In the genomic region with DNA sequence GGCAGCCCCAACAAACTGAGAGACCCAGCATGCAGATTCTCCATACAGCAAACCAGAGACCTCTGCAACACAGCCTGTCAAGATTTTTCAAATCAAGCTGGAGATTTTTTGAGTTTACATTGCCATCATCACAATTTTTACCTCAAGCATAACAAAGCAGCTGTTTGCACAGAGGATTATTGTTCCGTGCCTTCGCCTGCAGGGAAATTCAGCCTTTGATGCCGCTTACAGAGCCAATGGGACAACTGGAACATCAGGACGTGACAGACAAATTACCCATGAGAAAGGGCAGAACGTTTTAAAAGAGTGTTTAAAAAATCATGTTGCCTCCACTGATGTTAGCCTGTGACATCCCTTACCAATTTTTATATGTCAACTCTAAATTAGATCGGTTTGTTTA, we compare ENCODE assay signal across 16 cellular contexts.
DNase-seq lines count a peak whose midpoint lies in the region; ATAC-seq and TF ChIP-seq lines count a peak whose summit lies in the region.
"Had no signal": no experiment of that assay in that cellular context is flagged by ENCODE, and none has a peak within 500 bp of the region (broad histone marks: within the 10 kb centered on the region; RNA-seq: fewer than 3 reads in every experiment).

No MANE protein-coding gene starts in this region.

- TF ChIP-seq CTCF in psoas muscle (IDR thresholded peaks at IDR 0.05): no peak

- ATAC-seq in HG02642 (IDR thresholded peaks at IDR 0.05; ENCODE audit: poor library complexity, unreplicated experiment): no peak
- no peak for ATAC-seq in GM21447 (IDR thresholded peaks at IDR 0.05; ENCODE audit: unreplicated experiment)
- no peak for ATAC-seq in stimulated activated effector memory CD8-positive, alpha-beta T cell treated with anti-CD3 and anti-CD28 coated beads, Interleukin-12 subunit alpha, Interleukin-12 subunit beta, amount 100 ng/mL, for 72 hours
- ATAC-seq in psoas muscle: no peak
- ATAC-seq: A549; CD8-positive, alpha-beta T cell; GM12878; HepG2 had no signal

- H3K27ac ChIP-seq in psoas muscle: no peak overlapping the region
- H3K27ac ChIP-seq: A549 had no signal

- H3K27me3 ChIP-seq in psoas muscle (ENCODE audit: insufficient read depth in 3 of 3, low read length in 2 of 3): no peaks in the 10 kb centered on the region

- intact Hi-C loops in psoas muscle (cut with DNase I): no loop called here

- DNase-seq in DMS53 (lab: John Stamatoyannopoulos, UW): peak; percentile 56
- DNase-seq in NCI-H146 (lab: John Stamatoyannopoulos, UW): peak; percentile 89
- peak; percentile 22 for DNase-seq in NCI-H69 (lab: John Stamatoyannopoulos, UW)
- peak; percentile 52 for DNase-seq in foreskin melanocyte
- no peak for DNase-seq in stimulated activated effector memory CD8-positive, alpha-beta T cell treated with anti-CD3 and anti-CD28 coated beads, Interleukin-12 subunit alpha, Interleukin-12 subunit beta, amount 100 ng/mL, for 72 hours (ENCODE audit: low spot score in 2 of 2)
- no peak for DNase-seq in psoas muscle
- DNase-seq: CD8-positive, alpha-beta T cell; DMS79; GOT3; H9 had no signal

- no peaks in the 10 kb centered on the region for H3K4me1 ChIP-seq in psoas muscle
- H3K4me1 ChIP-seq: A549 had no signal

- H3K27ac Mint-ChIP-seq in stimulated activated effector memory CD8-positive, alpha-beta T cell treated with anti-CD3 and anti-CD28 coated beads, Interleukin-12 subunit alpha, Interleukin-12 subunit beta, amount 100 ng/mL, for 72 hours: no peak overlapping the region
- H3K27ac Mint-ChIP-seq: CD8-positive, alpha-beta T cell; H9 had no signal

- H3K4me1 Mint-ChIP-seq in stimulated activated effector memory CD8-positive, alpha-beta T cell treated with anti-CD3 and anti-CD28 coated beads, Interleukin-12 subunit alpha, Interleukin-12 subunit beta, amount 100 ng/mL, for 72 hours: no peaks in the 10 kb centered on the region
- H3K4me1 Mint-ChIP-seq: CD14-positive monocyte had no signal

- H3K4me3 Mint-ChIP-seq in stimulated activated effector memory CD8-positive, alpha-beta T cell treated with anti-CD3 and anti-CD28 coated beads, Interleukin-12 subunit alpha, Interleukin-12 subunit beta, amount 100 ng/mL, for 72 hours: no peak overlapping the region
- H3K4me3 Mint-ChIP-seq: CD14-positive monocyte; CD8-positive, alpha-beta T cell; H9 had no signal

- WGBS in psoas muscle, 3 donors: 56 to 64% (median 58%) methylated on average over 6 of the region's 6 CpGs

- H3K4me3 ChIP-seq in psoas muscle: no peak overlapping the region
- H3K4me3 ChIP-seq: A549, GM12878 had no signal

- no peaks in the 10 kb centered on the region for H3K9me3 Mint-ChIP-seq in stimulated activated effector memory CD8-positive, alpha-beta T cell treated with anti-CD3 and anti-CD28 coated beads, Interleukin-12 subunit alpha, Interleukin-12 subunit beta, amount 100 ng/mL, for 72 hours
- H3K9me3 Mint-ChIP-seq: CD8-positive, alpha-beta T cell; H9 had no signal

- no peaks in the 10 kb centered on the region for H3K36me3 Mint-ChIP-seq in stimulated activated effector memory CD8-positive, alpha-beta T cell treated with anti-CD3 and anti-CD28 coated beads, Interleukin-12 subunit alpha, Interleukin-12 subunit beta, amount 100 ng/mL, for 72 hours
- H3K36me3 Mint-ChIP-seq: CD14-positive monocyte; CD8-positive, alpha-beta T cell had no signal

- H3K9me3 ChIP-seq in psoas muscle: no peaks in the 10 kb centered on the region
- H3K9me3 ChIP-seq: A549 had no signal

- H3K36me3 ChIP-seq in psoas muscle (ENCODE audit: insufficient read depth in 1 of 2, low read depth in 1 of 2): no peaks in the 10 kb centered on the region

Comparison
In these comparisons a context has a peak if more than half of its experiments do, and no peak if none do; other contexts are left out.
1. DNase-seq: peak in DMS53 (single experiment), NCI-H146 (single experiment), NCI-H69 (single experiment) and foreskin melanocyte (single experiment); none in stimulated activated effector memory CD8-positive, alpha-beta T cell treated with anti-CD3 and anti-CD28 coated beads, Interleukin-12 subunit alpha, Interleukin-12 subunit beta, amount 100 ng/mL, for 72 hours (0 of 2) and psoas muscle (0 of 2).